Comparison of ENCODE assay signal across 16 cellular contexts in genomic region chr9:91809581-91810285, GRCh38.
DNase-seq lines count a peak whose midpoint lies in the region; ATAC-seq and TF ChIP-seq lines count a peak whose summit lies in the region.
"Had no signal": no experiment of that assay in that cellular context is flagged by ENCODE, and none has a peak within 500 bp of the region (broad histone marks: within the 10 kb centered on the region; RNA-seq: fewer than 3 reads in every experiment).

No MANE protein-coding gene starts in this region.

- no peaks in the 10 kb centered on the region for H4K20me1 ChIP-seq in KMS-11 (ENCODE audit: insufficient read depth)

- H3K27ac ChIP-seq in AG04450 (ENCODE audit: low read depth, low read length) (peak overlapping the region; percentile 31), KMS-11 (peak overlapping the region; percentile 89), brain microvascular endothelial cell (no peak overlapping the region), testis (no peak overlapping the region)
- H3K27ac ChIP-seq: upper lobe of right lung had no signal

- intact Hi-C loops in mucosa of descending colon (cut with DNase I, micrococcal nuclease) (no loop called here), testis (cut with DNase I; ENCODE audit: low total_unique reads) (no loop called here)

- H3K4me3 ChIP-seq in AG04450 (ENCODE audit: low read depth, low read length): no peak overlapping the region
- no peak overlapping the region for H3K4me3 ChIP-seq in KMS-11 (IDR thresholded peaks at IDR 0.05; ENCODE audit: insufficient read depth, low read depth, low read length)
- no peak overlapping the region for H3K4me3 ChIP-seq in brain microvascular endothelial cell (ENCODE audit: low read depth, low read length)
- H3K4me3 ChIP-seq in mucosa of descending colon: no peak overlapping the region
- H3K4me3 ChIP-seq in testis: no peak overlapping the region
- H3K4me3 ChIP-seq: upper lobe of right lung had no signal

- no peaks in the 10 kb centered on the region; the same call in 1 of the 2 replicates for H3K9me3 ChIP-seq in AG04450 (ENCODE audit: control insufficient read depth, insufficient read depth, low read length)
- H3K9me3 ChIP-seq in mucosa of descending colon: no peaks in the 10 kb centered on the region
- H3K9me3 ChIP-seq in testis: no peaks in the 10 kb centered on the region
- H3K9me3 ChIP-seq: Caco-2, upper lobe of right lung had no signal

- DNase-seq in AG04450 (ENCODE audit: low read depth, low spot score) (no peak), brain microvascular endothelial cell (peak; percentile 13), mucosa of descending colon (no peak), testis (no peak)
- DNase-seq in central memory CD4-positive, alpha-beta T cell: no peak
- no peak for DNase-seq in stimulated activated CD4-positive, alpha-beta T cell treated with anti-CD3 and anti-CD28 coated beads, Interleukin-2, amount 100 ng/mL, for 24 hours
- DNase-seq: activated B cell treated with CpG ODN at 0.5 μM for 24 hours; activated naive CD4-positive, alpha-beta T cell treated with anti-CD3 and anti-CD28 coated beads, Interleukin-2, amount 10 ng/mL, durations not matched to agents 7 days and 5 days; Caco-2; naive B cell; stimulated activated CD4-positive, alpha-beta T cell treated with anti-CD3 and anti-CD28 coated beads, Interleukin-1b, Interleukin-23, amount 100 ng/mL, for 48 hours; upper lobe of right lung had no signal

- WGBS in testis, 2 donors: 93 to 96% methylated on average over 15 to 24 of the region's 24 CpGs

- H3K4me1 ChIP-seq in KMS-11 (ENCODE audit: low read depth, poor library complexity, severe bottlenecking) (peaks cover 63% of the 10 kb centered on the region), mucosa of descending colon (ENCODE audit: low read depth) (peaks cover under 1% of the 10 kb centered on the region), testis (no peaks in the 10 kb centered on the region)
- H3K4me1 ChIP-seq: Caco-2, upper lobe of right lung had no signal

- TF ChIP-seq CTCF in AG04450 (IDR thresholded peaks at IDR 0.05; ENCODE audit: low read depth, low read length): no peak
- no peak for TF ChIP-seq CTCF in KMS-11 (conservative IDR thresholded peaks at IDR 0.05; ENCODE audit: low read depth, low read length)
- no peak for TF ChIP-seq CTCF in brain microvascular endothelial cell (IDR thresholded peaks at IDR 0.05; ENCODE audit: low read depth, low read length, missing control alignments)
- no peak for TF ChIP-seq CTCF in mucosa of descending colon (IDR thresholded peaks at IDR 0.05)
- TF ChIP-seq CTCF in testis (IDR thresholded peaks at IDR 0.05): no peak

- H3K36me3 ChIP-seq in KMS-11 (ENCODE audit: insufficient read depth): no peaks in the 10 kb centered on the region
- H3K36me3 ChIP-seq in brain microvascular endothelial cell (replicated peaks): no peaks in the 10 kb centered on the region
- H3K36me3 ChIP-seq in mucosa of descending colon (ENCODE audit: low read depth): no peaks in the 10 kb centered on the region
- no peaks in the 10 kb centered on the region for H3K36me3 ChIP-seq in testis (ENCODE audit: low read depth, missing control alignments)
- H3K36me3 ChIP-seq: upper lobe of right lung had no signal

- no peak for TF ChIP-seq POLR2A in testis (IDR thresholded peaks at IDR 0.05)

- H3K27me3 ChIP-seq in AG04450 (ENCODE audit: control insufficient read depth, insufficient read depth, low read length): peaks cover 2% of the 10 kb centered on the region
- H3K27me3 ChIP-seq in KMS-11 (ENCODE audit: insufficient read depth, low read depth): no peaks in the 10 kb centered on the region
- no peaks in the 10 kb centered on the region for H3K27me3 ChIP-seq in brain microvascular endothelial cell (replicated peaks)
- no peaks in the 10 kb centered on the region for H3K27me3 ChIP-seq in testis
- H3K27me3 ChIP-seq: upper lobe of right lung had no signal

- peak overlapping the region; percentile 40; the same call in 1 of the 2 replicates for H3K4me2 ChIP-seq in KMS-11

- CTCF ChIA-PET in AG04450 (lab: Charles Lee): interaction anchor here (0.5 kb wide), 1 partner anchor 846 kb away, joined by 3 read pairs; no protein-coding TSS in a partner anchor

- H3K79me2 ChIP-seq in KMS-11 (ENCODE audit: insufficient read depth, low read depth): no peaks in the 10 kb centered on the region

- in situ Hi-C loops in brain microvascular endothelial cell (cut with HindIII; ENCODE audit: low pct_ligation_motif_present, low sequenced_read_pairs): no loop called here

- H2AFZ ChIP-seq in KMS-11 (ENCODE audit: low read depth): no peak overlapping the region

- POLR2A ChIA-PET in AG04450 (lab: Yijun Ruan, JAX): interaction anchor here (1.0 kb wide), 2 partner anchors 19 to 338 kb away, joined by 3 to 5 read pairs; no protein-coding TSS in a partner anchor

- peak overlapping the region; percentile 65; the same call in 1 of the 2 replicates for H3K9ac ChIP-seq in KMS-11

- ATAC-seq in mucosa of descending colon (peak; percentile 20), GM19397 (IDR thresholded peaks at IDR 0.05; ENCODE audit: unreplicated experiment) (no peak)
- ATAC-seq: left colon, Panc1, upper lobe of right lung had no signal

Comparison
In these comparisons a context has a peak if more than half of its experiments do, and no peak if none do; other contexts are left out.
1. H3K27ac ChIP-seq: peak in AG04450 (single experiment) and KMS-11 (single experiment); none in brain microvascular endothelial cell (single experiment) and testis (0 of 2).